1 cellular context compared by ENCODE assay signal in genomic region chr17:10447035-10447931, GRCh38.
A peak's percentile ranks its signal among the peaks of the same experiment; 100 is the strongest.
TF ChIP-seq lines count a peak whose summit lies in the region.

No MANE protein-coding gene starts in this region.

TF ChIP-seq in HepG2, 621 proteins besides CTCF, POLR2A, EP300 and RAD21 (continued from another document and continues in another):
- TF ChIP-seq, protein P1, sequence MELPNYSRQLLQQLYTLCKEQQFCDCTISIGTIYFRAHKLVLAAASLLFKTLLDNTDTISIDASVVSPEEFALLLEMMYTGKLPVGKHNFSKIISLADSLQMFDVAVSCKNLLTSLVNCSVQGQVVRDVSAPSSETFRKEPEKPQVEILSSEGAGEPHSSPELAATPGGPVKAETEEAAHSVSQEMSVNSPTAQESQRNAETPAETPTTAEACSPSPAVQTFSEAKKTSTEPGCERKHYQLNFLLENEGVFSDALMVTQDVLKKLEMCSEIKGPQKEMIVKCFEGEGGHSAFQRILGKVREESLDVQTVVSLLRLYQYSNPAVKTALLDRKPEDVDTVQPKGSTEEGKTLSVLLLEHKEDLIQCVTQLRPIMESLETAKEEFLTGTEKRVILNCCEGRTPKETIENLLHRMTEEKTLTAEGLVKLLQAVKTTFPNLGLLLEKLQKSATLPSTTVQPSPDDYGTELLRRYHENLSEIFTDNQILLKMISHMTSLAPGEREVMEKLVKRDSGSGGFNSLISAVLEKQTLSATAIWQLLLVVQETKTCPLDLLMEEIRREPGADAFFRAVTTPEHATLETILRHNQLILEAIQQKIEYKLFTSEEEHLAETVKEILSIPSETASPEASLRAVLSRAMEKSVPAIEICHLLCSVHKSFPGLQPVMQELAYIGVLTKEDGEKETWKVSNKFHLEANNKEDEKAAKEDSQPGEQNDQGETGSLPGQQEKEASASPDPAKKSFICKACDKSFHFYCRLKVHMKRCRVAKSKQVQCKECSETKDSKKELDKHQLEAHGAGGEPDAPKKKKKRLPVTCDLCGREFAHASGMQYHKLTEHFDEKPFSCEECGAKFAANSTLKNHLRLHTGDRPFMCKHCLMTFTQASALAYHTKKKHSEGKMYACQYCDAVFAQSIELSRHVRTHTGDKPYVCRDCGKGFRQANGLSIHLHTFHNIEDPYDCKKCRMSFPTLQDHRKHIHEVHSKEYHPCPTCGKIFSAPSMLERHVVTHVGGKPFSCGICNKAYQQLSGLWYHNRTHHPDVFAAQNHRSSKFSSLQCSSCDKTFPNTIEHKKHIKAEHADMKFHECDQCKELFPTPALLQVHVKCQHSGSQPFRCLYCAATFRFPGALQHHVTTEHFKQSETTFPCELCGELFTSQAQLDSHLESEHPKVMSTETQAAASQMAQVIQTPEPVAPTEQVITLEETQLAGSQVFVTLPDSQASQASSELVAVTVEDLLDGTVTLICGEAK (IDR thresholded peaks at IDR 0.05), result no peak
- TF ChIP-seq, protein P1 (CRISPR knock-in tag; IDR thresholded peaks at IDR 0.05), result no peak
- TF ChIP-seq ZBTB38 (CRISPR knock-in tag; IDR thresholded peaks at IDR 0.05) (no peak), GTF2F1 (IDR thresholded peaks at IDR 0.05; ENCODE audit: low read length) (no peak), ZNF891 (CRISPR knock-in tag; IDR thresholded peaks at IDR 0.05) (no peak), KDM6A (CRISPR knock-in tag; IDR thresholded peaks at IDR 0.05; ENCODE audit: low read depth) (peak; percentile 71), ZNF614 (CRISPR knock-in tag; IDR thresholded peaks at IDR 0.05; ENCODE audit: borderline replicate concordance) (0 out of 2 replicates have a peak, but pooled peaks have one; percentile 28), ZNF136 (CRISPR knock-in tag; IDR thresholded peaks at IDR 0.05; ENCODE audit: low read depth) (no peak), ZFP90 (CRISPR knock-in tag; IDR thresholded peaks at IDR 0.05; ENCODE audit: borderline replicate concordance) (no peak), ZNF564 (CRISPR knock-in tag; IDR thresholded peaks at IDR 0.05) (no peak), ZNF350 (CRISPR knock-in tag; IDR thresholded peaks at IDR 0.05; ENCODE audit: borderline replicate concordance, low read depth) (no peak), MED1 (CRISPR knock-in tag; IDR thresholded peaks at IDR 0.05) (peak; percentile 70), ZFYVE20 (CRISPR knock-in tag; IDR thresholded peaks at IDR 0.05; ENCODE audit: borderline replicate concordance, low read depth) (no peak), SYNCRIP (IDR thresholded peaks at IDR 0.05; ENCODE audit: insufficient read depth, low read depth, low read length) (no peak), SOX13 (IDR thresholded peaks at IDR 0.05) (no peak), SOX13 (CRISPR knock-in tag; conservative IDR thresholded peaks at IDR 0.05 in 1 of 2, IDR thresholded peaks at IDR 0.05 in 1 of 2) (peak in 1 of 2 experiments; percentile 74; a peak in 2 of 4 replicates), HNF1A (IDR thresholded peaks at IDR 0.05; ENCODE audit: low read depth) (peak; percentile 66), HNF1A (CRISPR knock-in tag; IDR thresholded peaks at IDR 0.05; ENCODE audit: borderline replicate concordance) (peak; percentile 80; the same call in 1 of the 2 replicates), ZMAT3 (CRISPR knock-in tag; conservative IDR thresholded peaks at IDR 0.05) (0 out of 2 replicates have a peak, but pooled peaks have one; percentile 24), PCBP1 (IDR thresholded peaks at IDR 0.05; ENCODE audit: borderline replicate concordance, low read depth, low read length) (no peak), RFXANK (CRISPR knock-in tag; IDR thresholded peaks at IDR 0.05) (no peak), NKX3-1 (CRISPR knock-in tag; IDR thresholded peaks at IDR 0.05) (no peak), ZNF773 (CRISPR knock-in tag; IDR thresholded peaks at IDR 0.05; ENCODE audit: borderline replicate concordance) (no peak), ZNF496 (CRISPR knock-in tag; IDR thresholded peaks at IDR 0.05; ENCODE audit: insufficient replicate concordance) (no peak), IRX3 (CRISPR knock-in tag; IDR thresholded peaks at IDR 0.05; ENCODE audit: borderline replicate concordance, low read depth) (no peak), ATF7-NPFF (CRISPR knock-in tag; IDR thresholded peaks at IDR 0.05; ENCODE audit: low read depth) (no peak), ZSCAN9 (CRISPR knock-in tag; IDR thresholded peaks at IDR 0.05; ENCODE audit: borderline replicate concordance) (no peak), ZNF770 (CRISPR knock-in tag; IDR thresholded peaks at IDR 0.05) (no peak), FOXJ3 (CRISPR knock-in tag; IDR thresholded peaks at IDR 0.05; ENCODE audit: borderline replicate concordance) (0 out of 2 replicates have a peak, but pooled peaks have one; percentile 55), AKAP8 (CRISPR knock-in tag; IDR thresholded peaks at IDR 0.05) (no peak), CHD4 (IDR thresholded peaks at IDR 0.05; ENCODE audit: borderline replicate concordance, low read length) (peak; percentile 34; the same call in 1 of the 2 replicates), ZNF547 (CRISPR knock-in tag; IDR thresholded peaks at IDR 0.05) (no peak), THYN1 (CRISPR knock-in tag; IDR thresholded peaks at IDR 0.05; ENCODE audit: borderline replicate concordance, low read depth) (no peak)
- TF ChIP-seq, protein P2, sequence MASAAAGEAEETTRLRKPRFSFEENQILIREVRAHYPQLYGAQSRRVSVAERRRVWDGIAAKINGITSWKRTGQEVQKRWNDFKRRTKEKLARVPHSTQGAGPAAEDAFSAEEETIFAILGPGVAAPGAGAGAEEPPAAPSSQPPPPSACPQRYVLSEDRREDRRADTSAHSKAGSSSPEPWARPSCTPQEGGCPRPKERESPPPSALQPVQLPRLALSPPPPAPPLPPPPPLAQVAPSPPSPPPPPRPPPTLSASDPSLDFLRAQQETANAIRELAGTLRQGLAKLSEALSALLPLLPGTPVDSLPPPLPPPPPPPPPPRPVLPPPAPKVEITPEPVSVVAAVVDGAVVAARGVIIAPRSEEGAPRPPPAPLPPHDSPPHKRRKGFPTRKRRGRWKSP (CRISPR knock-in tag; IDR thresholded peaks at IDR 0.05), result no peak
- TF ChIP-seq, protein P3, sequence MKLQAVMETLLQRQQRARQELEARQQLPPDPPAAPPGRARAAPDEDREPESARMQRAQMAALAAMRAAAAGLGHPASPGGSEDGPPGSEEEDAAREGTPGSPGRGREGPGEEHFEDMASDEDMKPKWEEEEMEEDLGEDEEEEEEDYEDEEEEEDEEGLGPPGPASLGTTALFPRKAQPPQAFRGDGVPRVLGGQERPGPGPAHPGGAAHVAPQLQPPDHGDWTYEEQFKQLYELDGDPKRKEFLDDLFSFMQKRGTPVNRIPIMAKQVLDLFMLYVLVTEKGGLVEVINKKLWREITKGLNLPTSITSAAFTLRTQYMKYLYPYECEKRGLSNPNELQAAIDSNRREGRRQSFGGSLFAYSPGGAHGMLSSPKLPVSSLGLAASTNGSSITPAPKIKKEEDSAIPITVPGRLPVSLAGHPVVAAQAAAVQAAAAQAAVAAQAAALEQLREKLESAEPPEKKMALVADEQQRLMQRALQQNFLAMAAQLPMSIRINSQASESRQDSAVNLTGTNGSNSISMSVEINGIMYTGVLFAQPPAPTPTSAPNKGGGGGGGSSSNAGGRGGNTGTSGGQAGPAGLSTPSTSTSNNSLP (IDR thresholded peaks at IDR 0.05; ENCODE audit: low read depth, low read length), result peak; percentile 83
- TF ChIP-seq, protein P4, sequence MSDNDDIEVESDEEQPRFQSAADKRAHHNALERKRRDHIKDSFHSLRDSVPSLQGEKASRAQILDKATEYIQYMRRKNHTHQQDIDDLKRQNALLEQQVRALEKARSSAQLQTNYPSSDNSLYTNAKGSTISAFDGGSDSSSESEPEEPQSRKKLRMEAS (IDR thresholded peaks at IDR 0.05), result no peak
- TF ChIP-seq, protein P5, sequence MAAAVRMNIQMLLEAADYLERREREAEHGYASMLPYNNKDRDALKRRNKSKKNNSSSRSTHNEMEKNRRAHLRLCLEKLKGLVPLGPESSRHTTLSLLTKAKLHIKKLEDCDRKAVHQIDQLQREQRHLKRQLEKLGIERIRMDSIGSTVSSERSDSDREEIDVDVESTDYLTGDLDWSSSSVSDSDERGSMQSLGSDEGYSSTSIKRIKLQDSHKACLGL (CRISPR knock-in tag; IDR thresholded peaks at IDR 0.05), result no peak
- TF ChIP-seq, protein P6, sequence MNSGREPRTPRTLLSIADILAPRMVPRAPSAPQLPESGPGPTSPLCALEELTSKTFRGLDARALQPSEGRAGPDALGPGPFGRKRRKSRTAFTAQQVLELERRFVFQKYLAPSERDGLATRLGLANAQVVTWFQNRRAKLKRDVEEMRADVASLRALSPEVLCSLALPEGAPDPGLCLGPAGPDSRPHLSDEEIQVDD (CRISPR knock-in tag; IDR thresholded peaks at IDR 0.05; ENCODE audit: borderline replicate concordance), result no peak
- TF ChIP-seq, protein P7, sequence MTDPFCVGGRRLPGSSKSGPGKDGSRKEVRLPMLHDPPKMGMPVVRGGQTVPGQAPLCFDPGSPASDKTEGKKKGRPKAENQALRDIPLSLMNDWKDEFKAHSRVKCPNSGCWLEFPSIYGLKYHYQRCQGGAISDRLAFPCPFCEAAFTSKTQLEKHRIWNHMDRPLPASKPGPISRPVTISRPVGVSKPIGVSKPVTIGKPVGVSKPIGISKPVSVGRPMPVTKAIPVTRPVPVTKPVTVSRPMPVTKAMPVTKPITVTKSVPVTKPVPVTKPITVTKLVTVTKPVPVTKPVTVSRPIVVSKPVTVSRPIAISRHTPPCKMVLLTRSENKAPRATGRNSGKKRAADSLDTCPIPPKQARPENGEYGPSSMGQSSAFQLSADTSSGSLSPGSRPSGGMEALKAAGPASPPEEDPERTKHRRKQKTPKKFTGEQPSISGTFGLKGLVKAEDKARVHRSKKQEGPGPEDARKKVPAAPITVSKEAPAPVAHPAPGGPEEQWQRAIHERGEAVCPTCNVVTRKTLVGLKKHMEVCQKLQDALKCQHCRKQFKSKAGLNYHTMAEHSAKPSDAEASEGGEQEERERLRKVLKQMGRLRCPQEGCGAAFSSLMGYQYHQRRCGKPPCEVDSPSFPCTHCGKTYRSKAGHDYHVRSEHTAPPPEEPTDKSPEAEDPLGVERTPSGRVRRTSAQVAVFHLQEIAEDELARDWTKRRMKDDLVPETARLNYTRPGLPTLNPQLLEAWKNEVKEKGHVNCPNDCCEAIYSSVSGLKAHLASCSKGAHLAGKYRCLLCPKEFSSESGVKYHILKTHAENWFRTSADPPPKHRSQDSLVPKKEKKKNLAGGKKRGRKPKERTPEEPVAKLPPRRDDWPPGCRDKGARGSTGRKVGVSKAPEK (CRISPR knock-in tag; IDR thresholded peaks at IDR 0.05; ENCODE audit: borderline replicate concordance), result no peak
